Comparison of ENCODE assay signal across 29 cellular contexts in the genomic region with DNA sequence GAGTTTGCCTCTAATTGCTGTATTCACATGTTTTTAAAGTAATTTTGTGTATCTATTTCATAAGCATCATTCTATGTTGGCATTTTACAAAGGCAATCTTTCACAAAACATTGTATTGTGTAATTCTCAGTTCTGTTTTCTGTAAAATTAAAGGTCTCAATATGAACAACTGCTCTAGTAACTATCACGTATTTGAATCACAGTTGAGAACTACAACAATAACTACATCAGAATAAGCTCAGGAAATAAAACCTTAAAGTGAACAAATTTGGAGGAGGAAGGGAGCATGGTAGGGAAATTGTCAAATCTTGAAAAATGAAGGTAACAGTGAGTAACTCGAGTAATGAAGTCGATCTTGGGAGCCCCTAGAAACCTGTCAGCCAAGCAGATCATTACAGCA.
"Had no signal": no experiment of that assay in that cellular context is flagged by ENCODE, and none has a peak within 500 bp of the region (broad histone marks: within the 10 kb centered on the region; RNA-seq: fewer than 3 reads in every experiment).

No MANE protein-coding gene starts in this region.

- ATAC-seq: activated CD4-positive, CD25-positive, alpha-beta regulatory T cell treated with anti-CD3 and anti-CD28 coated beads, Interleukin-2, amount 50 U/mL, for 24 hours; activated T-cell treated with anti-CD3 and anti-CD28 coated beads, Interleukin-2, amount 50 U/mL, for 4 hours; foreskin keratinocyte; heart right ventricle; naive thymus-derived CD4-positive, alpha-beta T cell; pancreas; stimulated activated naive B cell treated with anti-CD40 and anti-IgM and Interleukin-4, amounts not matched to agents 10 μg/mL and 1 μg/mL and 100 μg/mL, for 72 hours had no signal

- H3K4me2 ChIP-seq: smooth muscle cell had no signal

- DNase-seq: activated CD4-positive, alpha-beta memory T cell treated with anti-CD3 and anti-CD28 coated beads, Interleukin-2, amount 10 ng/mL, durations not matched to agents 7 days and 5 days; activated CD4-positive, alpha-beta T cell treated with anti-CD3 and anti-CD28 coated beads, Interleukin-2, amount 10 ng/mL, durations not matched to agents 7 days and 5 days; activated CD8-positive, alpha-beta memory T cell treated with anti-CD3 and anti-CD28 coated beads, Interleukin-2, amount 50 U/mL, for 48 hours; activated naive CD4-positive, alpha-beta T cell; activated T-cell treated with anti-CD3 and anti-CD28 coated beads, Interleukin-2, amount 50 U/mL, for 4 hours; dermis blood vessel endothelial cell; effector CD4-positive, alpha-beta T cell; foreskin keratinocyte; heart right ventricle; naive thymus-derived CD4-positive, alpha-beta T cell; nucleus accumbens; pancreas; retina; stimulated activated CD4-positive, alpha-beta T cell treated with anti-CD3 and anti-CD28 coated beads, Interleukin-1b, Interleukin-23, amount 100 ng/mL, for 48 hours; stimulated activated CD4-positive, alpha-beta T cell treated with anti-CD3 and anti-CD28 coated beads, Interleukin-4, amount 100 ng/mL, for 4 hours; stimulated activated CD8-positive, alpha-beta memory T cell treated with anti-CD3 and anti-CD28 coated beads, Interleukin-4, amount 100 ng/mL, for 48 hours; stimulated activated naive B cell treated with anti-CD40 and anti-IgM and Interleukin-4, amounts not matched to agents 10 μg/mL and 1 μg/mL and 100 μg/mL, for 72 hours; stomach; thyroid gland; upper lobe of left lung had no signal

- H3K9me3 ChIP-seq: esophagus muscularis mucosa, pancreas, prostate gland, stomach, thyroid gland, upper lobe of left lung, vagina had no signal

- H3K4me3 ChIP-seq: esophagus muscularis mucosa, heart right ventricle, pancreas, prostate gland, smooth muscle cell, stomach, thyroid gland, upper lobe of left lung, vagina had no signal

- H3K4me1 ChIP-seq: foreskin keratinocyte, heart right ventricle, pancreas, prostate gland, thyroid gland, upper lobe of left lung, vagina had no signal

- FAIRE-seq: bronchial epithelial cell, colon, pancreas, TTC549 had no signal

- H3K27ac ChIP-seq: esophagus muscularis mucosa, foreskin keratinocyte, heart right ventricle, pancreas, prostate gland, stomach, thyroid gland, upper lobe of left lung, vagina, VCaP had no signal

- H3K27me3 ChIP-seq: esophagus muscularis mucosa, pancreas, stomach, thyroid gland, upper lobe of left lung, vagina had no signal

- H3K36me3 ChIP-seq: esophagus muscularis mucosa, heart right ventricle, pancreas, prostate gland, stomach, thyroid gland, upper lobe of left lung, vagina had no signal
